ENCODE assay signal across 1 cellular context in genomic region chr22:30398685-30399680, GRCh38.
TF ChIP-seq lines count a peak whose summit lies in the region.

No MANE protein-coding gene starts in this region.

TF ChIP-seq in IMR-90, 13 proteins besides CTCF, POLR2A, EP300 and RAD21:
- TF ChIP-seq CHD1 (IDR thresholded peaks at IDR 0.05; ENCODE audit: low read depth, low read length) (no peak), FOS (IDR thresholded peaks at IDR 0.05; ENCODE audit: low read depth, low read length) (no peak), CEBPB (IDR thresholded peaks at IDR 0.05; ENCODE audit: low read depth, low read length) (no peak), MAFK (IDR thresholded peaks at IDR 0.05; ENCODE audit: low read depth, low read length) (no peak), SMC3 (IDR thresholded peaks at IDR 0.05; ENCODE audit: low read depth, low read length) (no peak), RFX5 (IDR thresholded peaks at IDR 0.05; ENCODE audit: low read depth, low read length) (no peak), RCOR1 (IDR thresholded peaks at IDR 0.05; ENCODE audit: insufficient replicate concordance, low read length) (no peak), NFE2L2 (IDR thresholded peaks at IDR 0.05; ENCODE audit: low read depth, low read length) (no peak), BHLHE40 (IDR thresholded peaks at IDR 0.05; ENCODE audit: low read depth, low read length) (no peak), MAZ (IDR thresholded peaks at IDR 0.05; ENCODE audit: borderline replicate concordance, low read depth, low read length) (no peak), USF2 (IDR thresholded peaks at IDR 0.05; ENCODE audit: low read depth, low read length) (no peak), MXI1 (IDR thresholded peaks at IDR 0.05; ENCODE audit: borderline replicate concordance, low read depth, low read length) (no peak)
- TF ChIP-seq, protein P1, sequence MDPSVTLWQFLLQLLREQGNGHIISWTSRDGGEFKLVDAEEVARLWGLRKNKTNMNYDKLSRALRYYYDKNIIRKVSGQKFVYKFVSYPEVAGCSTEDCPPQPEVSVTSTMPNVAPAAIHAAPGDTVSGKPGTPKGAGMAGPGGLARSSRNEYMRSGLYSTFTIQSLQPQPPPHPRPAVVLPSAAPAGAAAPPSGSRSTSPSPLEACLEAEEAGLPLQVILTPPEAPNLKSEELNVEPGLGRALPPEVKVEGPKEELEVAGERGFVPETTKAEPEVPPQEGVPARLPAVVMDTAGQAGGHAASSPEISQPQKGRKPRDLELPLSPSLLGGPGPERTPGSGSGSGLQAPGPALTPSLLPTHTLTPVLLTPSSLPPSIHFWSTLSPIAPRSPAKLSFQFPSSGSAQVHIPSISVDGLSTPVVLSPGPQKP (IDR thresholded peaks at IDR 0.05; ENCODE audit: borderline replicate concordance, low read depth, low read length) = no peak
